In genomic region chr7:52161483-52161882, GRCh38 we compare ENCODE assay signal across 6 cellular contexts.
"Had no signal": no experiment of that assay in that cellular context is flagged by ENCODE, and none has a peak within 500 bp of the region (broad histone marks: within the 10 kb centered on the region; RNA-seq: fewer than 3 reads in every experiment).

No MANE protein-coding gene starts in this region.

- H3K4me2 ChIP-seq: KMS-11 had no signal

- FAIRE-seq: HTR-8/SVneo had no signal

- H3K27ac ChIP-seq: HL-60, KMS-11 had no signal

- DNase-seq: Karpas-422, KBM-7, KG1 had no signal

- H3K9ac ChIP-seq: KMS-11 had no signal
